Comparison of ENCODE assay signal across 19 cellular contexts in genomic region chr20:38209736-38210405, GRCh38. TPM values are rescaled to one million over a fixed set of nuclear protein-coding genes. Genes with fewer than 3 reads are reported as not detected.
DNase-seq lines count a peak whose midpoint lies in the region; ATAC-seq, FAIRE-seq and TF ChIP-seq lines count a peak whose summit lies in the region.
"Had no signal": no experiment of that assay in that cellular context is flagged by ENCODE, and none has a peak within 500 bp of the region (broad histone marks: within the 10 kb centered on the region; RNA-seq: fewer than 3 reads in every experiment).

No MANE protein-coding gene starts in this region.

- DNase-seq in A549 (ENCODE audit: low read depth in 1 of 2, low spot score in 1 of 2) (no peak), H54 (ENCODE audit: insufficient read length, low spot score) (no peak), AG08395 (ENCODE audit: low spot score) (no peak), UCSD-AML1 (lab: John Stamatoyannopoulos, UW; ENCODE audit: unreplicated experiment) (no peak), HAP-1 (ENCODE audit: low spot score in 2 of 2) (no peak)
- DNase-seq: CD8-positive, alpha-beta T cell; DMS79; gastrocnemius medialis; left lung; NCI-H2171 treated with DMSO at 0.1 percent for 48 hours; NCI-H82; PC-9; retina; stimulated activated CD4-positive, alpha-beta T cell treated with anti-CD3 and anti-CD28 coated beads, Interleukin-15, amount 100 ng/mL, for 24 hours; thyroid gland had no signal

- TF ChIP-seq EP300 in A549 (IDR thresholded peaks at IDR 0.05): no peak

- H3K27ac ChIP-seq in A549 (peak overlapping the region; percentile 67 to 79; a peak in 5 of 6 replicates), layer of hippocampus (ENCODE audit: low read depth, low read length) (peak overlapping the region; percentile 42)
- H3K27ac ChIP-seq: gastrocnemius medialis, left lung, PC-9, thyroid gland had no signal

- in situ Hi-C loops in HAP-1 (cut with MboI; ENCODE audit: low sequenced_read_pairs): loop anchor here (25.0 kb wide), 1 partner anchor 648 kb away; no protein-coding TSS in a partner anchor

- peak in 1 of 2 experiments; percentile 51; a peak in 1 of 6 replicates for ATAC-seq in A549
- ATAC-seq in SK-N-SH treated with all-trans-retinoic acid at 6 μM for 48 hours: peak; percentile 32; the same call in 2 of the 3 replicates
- no peak for ATAC-seq in GM18520 (IDR thresholded peaks at IDR 0.05; ENCODE audit: unreplicated experiment)
- ATAC-seq: CD8-positive, alpha-beta T cell had no signal

- FAIRE-seq in A549 (lab: Jason Lieb, UNC) (no peak), H54 (lab: Jason Lieb, UNC) (peak; percentile 45)

- POLR2A ChIA-PET in A549 (lab: Yijun Ruan, JAX): no interaction called here

- H3K9me3 ChIP-seq in A549: no peaks in the 10 kb centered on the region; the same call in 2 of the 3 replicates
- no peaks in the 10 kb centered on the region for H3K9me3 ChIP-seq in HAP-1
- H3K9me3 ChIP-seq: gastrocnemius medialis, left lung, neutrophil, thyroid gland had no signal

- CTCF ChIA-PET in A549 (lab: Yijun Ruan, JAX): interaction anchor here (1.4 to 23.9 kb wide), 5 partner anchors 12 to 645 kb away, joined by 4 to 818 read pairs (median 72); partner anchors contain the start of gene TGM2

- H3K4me2 ChIP-seq in A549: peak overlapping the region; percentile 15; the same call in 1 of the 3 replicates
- H3K4me2 ChIP-seq: PC-9 had no signal

- no peak for TF ChIP-seq CTCF in A549 (IDR thresholded peaks at IDR 0.05)

- peaks cover 24% of the 10 kb centered on the region for H3K4me1 ChIP-seq in A549
- H3K4me1 ChIP-seq in HAP-1: no peaks in the 10 kb centered on the region
- H3K4me1 ChIP-seq: thyroid gland had no signal

- 56% methylated on average over 3 of the region's 3 CpGs for WGBS in A549 (ENCODE audit: missing lambda C conversion rate)

- TF ChIP-seq RAD21 in A549 (conservative IDR thresholded peaks at IDR 0.05 in 1 of 2, IDR thresholded peaks at IDR 0.05 in 1 of 2): no peak

- H3K27me3 ChIP-seq in layer of hippocampus (ENCODE audit: control insufficient read depth, insufficient read depth, low read length): no peaks in the 10 kb centered on the region
- H3K27me3 ChIP-seq in HAP-1 (ENCODE audit: low read depth): peaks cover 5% of the 10 kb centered on the region; the same call in 1 of the 2 replicates
- H3K27me3 ChIP-seq: gastrocnemius medialis, left lung, thyroid gland had no signal

- H3K4me3 ChIP-seq in A549: no peak overlapping the region
- no peak overlapping the region for H3K4me3 ChIP-seq in HAP-1
- H3K4me3 ChIP-seq: gastrocnemius medialis, left lung, PC-9, thyroid gland had no signal

- no peaks in the 10 kb centered on the region for H3K36me3 ChIP-seq in HAP-1 (replicated peaks)
- H3K36me3 ChIP-seq: gastrocnemius medialis, left lung, neutrophil, thyroid gland had no signal

- no peak for TF ChIP-seq POLR2A in A549 (IDR thresholded peaks at IDR 0.05; ENCODE audit: low read length)
- TF ChIP-seq POLR2A in H54 (IDR thresholded peaks at IDR 0.05; ENCODE audit: low read depth, low read length): no peak

TF ChIP-seq in A549, 52 proteins besides CTCF, POLR2A, EP300 and RAD21:
- TF ChIP-seq MYC (IDR thresholded peaks at IDR 0.05; ENCODE audit: borderline replicate concordance, low read length) (no peak), GATA3 (IDR thresholded peaks at IDR 0.05; ENCODE audit: borderline replicate concordance) (no peak), MAFK (IDR thresholded peaks at IDR 0.05; ENCODE audit: partially characterized antibody) (no peak), RARB (CRISPR knock-in tag; IDR thresholded peaks at IDR 0.05) (no peak), CBX2 (IDR thresholded peaks at IDR 0.05; ENCODE audit: borderline replicate concordance, low read depth) (no peak), RFX5 (IDR thresholded peaks at IDR 0.05) (no peak), HOXB13 (CRISPR knock-in tag; IDR thresholded peaks at IDR 0.05; ENCODE audit: low read depth) (no peak), HEYL (CRISPR knock-in tag; IDR thresholded peaks at IDR 0.05) (no peak), MAZ (IDR thresholded peaks at IDR 0.05; ENCODE audit: borderline replicate concordance, low read depth, low read length) (no peak), KDM1A (IDR thresholded peaks at IDR 0.05; ENCODE audit: low read depth) (no peak), ZFP36 (IDR thresholded peaks at IDR 0.05; ENCODE audit: borderline replicate concordance, partially characterized antibody) (no peak)
TF ChIP-seq in A549: peak in this region for 0.

TF ChIP-seq in SK-N-SH treated with all-trans-retinoic acid at 6 μM for 48 hours, 23 proteins besides CTCF, POLR2A, EP300 and RAD21:
- no peak for TF ChIP-seq ESRRG (CRISPR knock-in tag; IDR thresholded peaks at IDR 0.05)
- TF ChIP-seq ZC3H10 (CRISPR knock-in tag; IDR thresholded peaks at IDR 0.05): no peak
- no peak for TF ChIP-seq CSDC2 (CRISPR knock-in tag; IDR thresholded peaks at IDR 0.05)
- TF ChIP-seq RARB (CRISPR knock-in tag; IDR thresholded peaks at IDR 0.05): no peak
- no peak for TF ChIP-seq TOX (CRISPR knock-in tag; IDR thresholded peaks at IDR 0.05; ENCODE audit: borderline replicate concordance)
- no peak for TF ChIP-seq ZFP30 (CRISPR knock-in tag; IDR thresholded peaks at IDR 0.05)
- TF ChIP-seq PATZ1 (CRISPR knock-in tag; IDR thresholded peaks at IDR 0.05; ENCODE audit: borderline replicate concordance): no peak
- no peak for TF ChIP-seq POU6F1 (CRISPR knock-in tag; IDR thresholded peaks at IDR 0.05; ENCODE audit: borderline replicate concordance, low read depth)
- no peak for TF ChIP-seq PPARA (CRISPR knock-in tag; IDR thresholded peaks at IDR 0.05; ENCODE audit: borderline replicate concordance)
TF ChIP-seq in SK-N-SH treated with all-trans-retinoic acid at 6 μM for 48 hours: peak in this region for 0.

RNA-seq across cellular contexts. Expression of gene TGM2, which starts 44.8 kb away (rescaled TPM):
- polyA plus RNA-seq in A549 (2011; rRNA removed) (173 TPM in 2 replicates), A549 (2017; fragmentation: RNase III; extraction: RNeasy Plus Mini Kit Qiagen cat#74134 plus additional on column Dnase treatment) (348 to 469 TPM (median 441 TPM) in 3 replicates)
- polyA plus RNA-seq in A549 (2012; cell fraction: cytosol; rRNA removed): 164 and 192 TPM in 2 replicates
- 241 and 325 TPM in 2 replicates for polyA plus RNA-seq in A549 (2012; cell fraction: nucleus; rRNA removed)
- polyA minus RNA-seq in A549 (2011; rRNA and poly(A)+ RNA removed): 181 and 216 TPM in 2 replicates

RNA-seq across cellular contexts. Expression of gene KIAA1755, which starts 50.7 kb away (rescaled TPM):
- polyA plus RNA-seq in A549 (2011; rRNA removed) (0.04 and 0.05 TPM in 2 replicates), A549 (2017; fragmentation: RNase III; extraction: RNeasy Plus Mini Kit Qiagen cat#74134 plus additional on column Dnase treatment) (0.13 to 0.25 TPM (median 0.21 TPM) in 3 replicates)
- 0.07 and 0.10 TPM in 2 replicates for polyA plus RNA-seq in A549 (2012; cell fraction: cytosol; rRNA removed)
- polyA plus RNA-seq in A549 (2012; cell fraction: nucleus; rRNA removed): 0.28 and 0.33 TPM in 2 replicates
- polyA minus RNA-seq in A549 (2011; rRNA and poly(A)+ RNA removed): 0.17 and 0.24 TPM in 2 replicates
